24 cellular contexts compared by ENCODE assay signal in genomic region chr16:17705847-17706246, GRCh38.
"Had no signal": no experiment of that assay in that cellular context is flagged by ENCODE, and none has a peak within 500 bp of the region (broad histone marks: within the 10 kb centered on the region; RNA-seq: fewer than 3 reads in every experiment).

No MANE protein-coding gene starts in this region.

- DNase-seq: colonic mucosa; cortex of kidney; dermis blood vessel endothelial cell; dorsolateral prefrontal cortex; effector CD4-positive, alpha-beta T cell; effector CD8-positive, alpha-beta T cell; effector memory CD4-positive, alpha-beta T cell; effector memory CD8-positive, alpha-beta T cell; endodermal cell; erythroblast; esophagus squamous epithelium; foreskin fibroblast; foreskin keratinocyte; foreskin melanocyte; gastrocnemius medialis; glutamatergic neuron; head of caudate nucleus; heart left ventricle; heart right ventricle had no signal

- ATAC-seq: effector memory CD8-positive, alpha-beta T cell; esophagus mucosa; foreskin keratinocyte; gastrocnemius medialis; gastroesophageal sphincter; heart left ventricle; heart right ventricle had no signal

- H3K4me3 ChIP-seq: colonic mucosa, coronary artery, dorsolateral prefrontal cortex, esophagus muscularis mucosa, esophagus squamous epithelium, gastrocnemius medialis, gastroesophageal sphincter, heart left ventricle, heart right ventricle had no signal

- H3K4me1 ChIP-seq: colonic mucosa, esophagus muscularis mucosa, esophagus squamous epithelium, foreskin keratinocyte, gastrocnemius medialis, gastroesophageal sphincter, heart left ventricle, heart right ventricle had no signal

- H3K27ac ChIP-seq: colonic mucosa, coronary artery, dorsolateral prefrontal cortex, epithelial cell of prostate, esophagus muscularis mucosa, esophagus squamous epithelium, foreskin keratinocyte, gastrocnemius medialis, gastroesophageal sphincter, heart left ventricle, heart right ventricle had no signal

- H3K27me3 ChIP-seq: colonic mucosa, dorsolateral prefrontal cortex, esophagus muscularis mucosa, esophagus squamous epithelium, foreskin keratinocyte, gastrocnemius medialis, gastroesophageal sphincter, heart left ventricle, heart right ventricle had no signal

- H3K9me3 ChIP-seq: colonic mucosa, esophagus muscularis mucosa, esophagus squamous epithelium, gastrocnemius medialis, heart left ventricle had no signal

- H3K36me3 ChIP-seq: colonic mucosa, esophagus muscularis mucosa, esophagus squamous epithelium, gastrocnemius medialis, gastroesophageal sphincter, heart left ventricle, heart right ventricle had no signal
